Comparison of ENCODE assay signal across 7 cellular contexts in genomic region chrX:281166-281999, GRCh38. TPM values are rescaled to one million over a fixed set of nuclear protein-coding genes. Genes with fewer than 3 reads are reported as not detected.
DNase-seq lines count a peak whose midpoint lies in the region; ATAC-seq and TF ChIP-seq lines count a peak whose summit lies in the region.

TSS of gene PLCXD1 (plus strand) at chrX:281381. CDS start at chrX:284188, 2,807 bp downstream.

- H3K27me3 Mint-ChIP-seq in natural killer cell treated with Interleukin-12 subunit alpha and Interleukin-12 subunit beta and Interleukin-15 and Interleukin-18, amount 100 ng/mL, for 72 hours: peaks cover 0 to 4% of the 10 kb centered on the region in 2 donors

- H3K36me3 Mint-ChIP-seq in natural killer cell treated with Interleukin-12 subunit alpha and Interleukin-12 subunit beta and Interleukin-15 and Interleukin-18, amount 100 ng/mL, for 72 hours: no peaks in the 10 kb centered on the region

- no peaks in the 10 kb centered on the region for H3K4me1 ChIP-seq in SJCRH30
- peaks cover 4 to 41% (median 5%) of the 10 kb centered on the region in 3 donors for H3K4me1 ChIP-seq in esophagus squamous epithelium

- H3K9me3 Mint-ChIP-seq in natural killer cell treated with Interleukin-12 subunit alpha and Interleukin-12 subunit beta and Interleukin-15 and Interleukin-18, amount 100 ng/mL, for 72 hours: no peaks in the 10 kb centered on the region

- 0 out of 2 replicates have a peak, but pooled peaks cover 4% of the 10 kb centered on the region for H3K36me3 ChIP-seq in SJCRH30
- H3K36me3 ChIP-seq in esophagus squamous epithelium: peaks cover 0 to 23% (median 0%) of the 10 kb centered on the region in 3 donors

- H3K4me3 Mint-ChIP-seq in natural killer cell treated with Interleukin-12 subunit alpha and Interleukin-12 subunit beta and Interleukin-15 and Interleukin-18, amount 100 ng/mL, for 72 hours: peak within 1 kb of the TSS; percentile 65

- WGBS in esophagus squamous epithelium, 2 donors: 27 to 74% methylated on average over 11 to 21 of the region's 25 CpGs

- peak within 1 kb of the TSS in 1 of 2 donors; percentile 81 for H3K27ac Mint-ChIP-seq in natural killer cell treated with Interleukin-12 subunit alpha and Interleukin-12 subunit beta and Interleukin-15 and Interleukin-18, amount 100 ng/mL, for 72 hours

- TF ChIP-seq POLR2A in esophagus squamous epithelium (IDR thresholded peaks at IDR 0.05): no peak

- H3K4me3 ChIP-seq in SJCRH30 (no peak within 1 kb of the TSS), esophagus squamous epithelium (peak within 1 kb of the TSS in 3 of 4 donors; percentile 14 to 53 (median 37))

- no peak for DNase-seq in SJCRH30
- no peak for DNase-seq in esophagus squamous epithelium (lab: John Stamatoyannopoulos, UW)
- no peak for DNase-seq in natural killer cell treated with Interleukin-12 subunit alpha and Interleukin-12 subunit beta and Interleukin-15 and Interleukin-18, amount 100 ng/mL, for 72 hours (ENCODE audit: low spot score)

- no peaks in the 10 kb centered on the region for H3K9me3 ChIP-seq in SJCRH30 (replicated peaks)
- no peaks in the 10 kb centered on the region for H3K9me3 ChIP-seq in esophagus squamous epithelium

- ATAC-seq in GM21447 (IDR thresholded peaks at IDR 0.05; ENCODE audit: unreplicated experiment) (peak; percentile 39), GM21528 (IDR thresholded peaks at IDR 0.05; ENCODE audit: low FRiP score, unreplicated experiment) (no peak), HG03354 (IDR thresholded peaks at IDR 0.05; ENCODE audit: poor library complexity, severe bottlenecking, unreplicated experiment) (no peak), HG02763 (IDR thresholded peaks at IDR 0.05; ENCODE audit: unreplicated experiment) (no peak)
- ATAC-seq in natural killer cell treated with Interleukin-12 subunit alpha and Interleukin-12 subunit beta and Interleukin-15 and Interleukin-18, amount 100 ng/mL, for 72 hours: no peak

- no peaks in the 10 kb centered on the region for H3K27me3 ChIP-seq in SJCRH30
- no peaks in the 10 kb centered on the region for H3K27me3 ChIP-seq in esophagus squamous epithelium

- H3K27ac ChIP-seq in SJCRH30 (no peak within 1 kb of the TSS), esophagus squamous epithelium (peak within 1 kb of the TSS in 3 of 4 donors; percentile 28 to 64 (median 31))

- intact Hi-C loops in esophagus squamous epithelium (cut with DNase I): no loop called here

- H3K4me1 Mint-ChIP-seq in natural killer cell treated with Interleukin-12 subunit alpha and Interleukin-12 subunit beta and Interleukin-15 and Interleukin-18, amount 100 ng/mL, for 72 hours (ENCODE audit: low read depth in 2 of 2): peaks cover 0 to 20% of the 10 kb centered on the region in 2 donors

- no peak for TF ChIP-seq CTCF in esophagus squamous epithelium (IDR thresholded peaks at IDR 0.05)

RNA-seq across cellular contexts. Expression of gene PLCXD1, which starts in this region (rescaled TPM):
- 16.0 and 16.2 TPM in 2 replicates for total RNA-seq in SJCRH30 (2014; rRNA removed; shearing (Covaris generic))
- 10 to 100 TPM in 3 of 4 donors, 1 to 10 TPM in 1; 5.7 to 27.1 (median 18.3) TPM for total RNA-seq in esophagus squamous epithelium
- 10 to 100 TPM; 18.3 to 61.7 TPM for total RNA-seq in natural killer cell treated with Interleukin-12 subunit alpha and Interleukin-12 subunit beta and Interleukin-15 and Interleukin-18, amount 100 ng/mL, for 72 hours
